In genomic region chr20:46117704-46118467, GRCh38 we compare ENCODE assay signal across 1 cellular context.
TF ChIP-seq lines count a peak whose summit lies in the region.

Gene CD40, plus strand, starts transcription at chr20:46118314. Its CDS starts 30 bp downstream, at chr20:46118344.

TF ChIP-seq in GM12878, 131 proteins besides CTCF, POLR2A, EP300 and RAD21 (continued from another document and continues in another):
- no peak for TF ChIP-seq KDM1A (IDR thresholded peaks at IDR 0.05; ENCODE audit: borderline replicate concordance)
- 0 out of 2 replicates have a peak, but pooled peaks have one; percentile 62 for TF ChIP-seq CHD4 (IDR thresholded peaks at IDR 0.05)
- TF ChIP-seq SIN3A (IDR thresholded peaks at IDR 0.05; ENCODE audit: low read depth, low read length): peak; percentile 58; the same call in 1 of the 2 replicates
- TF ChIP-seq YBX1 (IDR thresholded peaks at IDR 0.05): peak; percentile 23; the same call in 1 of the 2 replicates
- no peak for TF ChIP-seq ATF3 (IDR thresholded peaks at IDR 0.05; ENCODE audit: borderline replicate concordance, extremely low read depth, low read depth, low read length)
- TF ChIP-seq POU2F2 (IDR thresholded peaks at IDR 0.05; ENCODE audit: borderline replicate concordance, low read depth, low read length): peak; percentile 91; the same call in 2 of the 3 replicates
- no peak for TF ChIP-seq EZH2 (IDR thresholded peaks at IDR 0.05; ENCODE audit: borderline replicate concordance, control insufficient read depth, low read depth, low read length)
- TF ChIP-seq ATF2 (IDR thresholded peaks at IDR 0.05; ENCODE audit: low read length): no peak
- TF ChIP-seq DPF2 (IDR thresholded peaks at IDR 0.05): peak; percentile 71; the same call in 1 of the 2 replicates
- TF ChIP-seq IRF4 (IDR thresholded peaks at IDR 0.05; ENCODE audit: low read depth, low read length): no peak
- TF ChIP-seq SIX5 (IDR thresholded peaks at IDR 0.05; ENCODE audit: low read depth, low read length, severe bottlenecking): no peak
- no peak for TF ChIP-seq CREB1 (IDR thresholded peaks at IDR 0.05; ENCODE audit: low read depth)
- TF ChIP-seq RBBP5 (conservative IDR thresholded peaks at IDR 0.05): no peak
- no peak for TF ChIP-seq FOXM1 (IDR thresholded peaks at IDR 0.05; ENCODE audit: low read depth, low read length)
- no peak for TF ChIP-seq RFX5 (IDR thresholded peaks at IDR 0.05; ENCODE audit: low read depth, low read length)
- TF ChIP-seq TCF7 (IDR thresholded peaks at IDR 0.05; ENCODE audit: borderline replicate concordance): no peak
- no peak for TF ChIP-seq RAD51 (IDR thresholded peaks at IDR 0.05)
- TF ChIP-seq MTA2 (IDR thresholded peaks at IDR 0.05; ENCODE audit: low read depth): peak; percentile 58
- no peak; the same call in 1 of the 2 replicates for TF ChIP-seq ATF7 (IDR thresholded peaks at IDR 0.05; ENCODE audit: low read depth)
- peak; percentile 58; the same call in 1 of the 2 replicates for TF ChIP-seq NR2F1 (conservative IDR thresholded peaks at IDR 0.05)
- TF ChIP-seq NR2C1 (IDR thresholded peaks at IDR 0.05): no peak
- TF ChIP-seq IRF5 (IDR thresholded peaks at IDR 0.05; ENCODE audit: borderline replicate concordance): no peak
- peak; percentile 76 for TF ChIP-seq SP1 (IDR thresholded peaks at IDR 0.05; ENCODE audit: low read depth, low read length)
- no peak; the same call in 1 of the 2 replicates for TF ChIP-seq MXI1 (IDR thresholded peaks at IDR 0.05; ENCODE audit: low read depth, low read length)
- peak; percentile 29; the same call in 1 of the 2 replicates for TF ChIP-seq PAX5 (IDR thresholded peaks at IDR 0.05; ENCODE audit: borderline replicate concordance, low read depth, low read length)
- peak; percentile 61 for TF ChIP-seq RELA (IDR thresholded peaks at IDR 0.05; ENCODE audit: borderline replicate concordance, partially characterized antibody)
- TF ChIP-seq ZNF207 (IDR thresholded peaks at IDR 0.05; ENCODE audit: borderline replicate concordance): 0 out of 2 replicates have a peak, but pooled peaks have one; percentile 78
- peak; percentile 62 for TF ChIP-seq CUX1 (IDR thresholded peaks at IDR 0.05; ENCODE audit: insufficient replicate concordance, low read depth, low read length)
- no peak for TF ChIP-seq USF2 (IDR thresholded peaks at IDR 0.05; ENCODE audit: borderline replicate concordance, low read depth, low read length)
- TF ChIP-seq ZNF274 (IDR thresholded peaks at IDR 0.05; ENCODE audit: insufficient read depth, insufficient read length): no peak
- TF ChIP-seq HCFC1 (IDR thresholded peaks at IDR 0.05; ENCODE audit: low read length): no peak
- peak; percentile 11 for TF ChIP-seq BCL3 (IDR thresholded peaks at IDR 0.05; ENCODE audit: borderline replicate concordance, insufficient read depth, low read depth, low read length, poor library complexity, severe bottlenecking)
- TF ChIP-seq IKZF2 (IDR thresholded peaks at IDR 0.05): peak; percentile 98
- peak; percentile 55 for TF ChIP-seq LARP7 (IDR thresholded peaks at IDR 0.05)
- TF ChIP-seq MEF2B (IDR thresholded peaks at IDR 0.05; ENCODE audit: partially characterized antibody, poor library complexity, severe bottlenecking): peak; percentile 99
- 0 out of 4 replicates have a peak, but pooled peaks of 1 of the 2 experiments have one; percentile 47 for TF ChIP-seq BHLHE40 (IDR thresholded peaks at IDR 0.05; ENCODE audit: borderline replicate concordance in 1 of 2, low read depth in 2 of 2, low read length in 1 of 2)
- no peak for TF ChIP-seq ASH2L (IDR thresholded peaks at IDR 0.05; ENCODE audit: borderline replicate concordance, low read depth)
- no peak for TF ChIP-seq ZBTB33 (IDR thresholded peaks at IDR 0.05)
- TF ChIP-seq HDAC6 (IDR thresholded peaks at IDR 0.05; ENCODE audit: unreplicated experiment): peak; percentile 22
- no peak for TF ChIP-seq CHD2 (IDR thresholded peaks at IDR 0.05; ENCODE audit: borderline replicate concordance, low read depth, low read length)
- peak; percentile 95 for TF ChIP-seq TAF1 (IDR thresholded peaks at IDR 0.05; ENCODE audit: borderline replicate concordance, low read depth, low read length)
- TF ChIP-seq ELK1 (IDR thresholded peaks at IDR 0.05; ENCODE audit: low read depth, low read length): no peak
- no peak for TF ChIP-seq ZNF217 (IDR thresholded peaks at IDR 0.05)
- TF ChIP-seq USF1 (IDR thresholded peaks at IDR 0.05; ENCODE audit: borderline replicate concordance, extremely low read length, insufficient read depth, low read depth, low read length): no peak
- no peak for TF ChIP-seq BMI1 (IDR thresholded peaks at IDR 0.05; ENCODE audit: borderline replicate concordance)
- peak; percentile 98 for TF ChIP-seq RELB (IDR thresholded peaks at IDR 0.05; ENCODE audit: low read depth)
- no peak for TF ChIP-seq GABPA (IDR thresholded peaks at IDR 0.05; ENCODE audit: low read depth)
- TF ChIP-seq PML (IDR thresholded peaks at IDR 0.05; ENCODE audit: low read length): peak; percentile 79; the same call in 1 of the 2 replicates
